In genomic region chr6:108716801-108717791, GRCh38 we compare ENCODE assay signal across 2 cellular contexts.
TF ChIP-seq lines count a peak whose summit lies in the region.

No MANE protein-coding gene starts in this region.

TF ChIP-seq in H1, 55 proteins besides CTCF, POLR2A, EP300 and RAD21:
- TF ChIP-seq TCF12 (IDR thresholded peaks at IDR 0.05; ENCODE audit: low read depth, low read length) (no peak), BCL11A (IDR thresholded peaks at IDR 0.05; ENCODE audit: low read depth in 2 of 2, low read length in 2 of 2) (no peak), NRF1 (IDR thresholded peaks at IDR 0.05; ENCODE audit: low read depth, low read length) (no peak), CBX5 (IDR thresholded peaks at IDR 0.05; ENCODE audit: low read depth, low read length) (no peak), SP1 (IDR thresholded peaks at IDR 0.05; ENCODE audit: low read depth, low read length) (no peak), CTBP2 (IDR thresholded peaks at IDR 0.05; ENCODE audit: borderline replicate concordance, insufficient read depth, insufficient read length, low read length) (no peak), ATF2 (IDR thresholded peaks at IDR 0.05; ENCODE audit: low read length) (no peak), BRCA1 (IDR thresholded peaks at IDR 0.05; ENCODE audit: low read depth, low read length) (no peak), NANOG (IDR thresholded peaks at IDR 0.05; ENCODE audit: insufficient read depth, low read depth, low read length, poor library complexity, severe bottlenecking) (no peak), ASH2L (IDR thresholded peaks at IDR 0.05; ENCODE audit: low read length) (no peak), YY1 (IDR thresholded peaks at IDR 0.05; ENCODE audit: low read depth, low read length) (no peak), SIX5 (IDR thresholded peaks at IDR 0.05; ENCODE audit: low read depth, low read length) (no peak), MAFK (IDR thresholded peaks at IDR 0.05; ENCODE audit: low read depth, low read length) (no peak), SAP30 (IDR thresholded peaks at IDR 0.05; ENCODE audit: insufficient read depth, insufficient replicate concordance, low read length) (no peak)

TF ChIP-seq in SK-N-SH treated with all-trans-retinoic acid at 6 μM for 48 hours, 23 proteins besides CTCF, POLR2A, EP300 and RAD21:
- TF ChIP-seq PPARA (CRISPR knock-in tag; IDR thresholded peaks at IDR 0.05; ENCODE audit: borderline replicate concordance) (no peak), ZC3H10 (CRISPR knock-in tag; IDR thresholded peaks at IDR 0.05) (no peak), ZNF8 (CRISPR knock-in tag; IDR thresholded peaks at IDR 0.05) (no peak), TSHZ2 (CRISPR knock-in tag; IDR thresholded peaks at IDR 0.05) (no peak), PATZ1 (CRISPR knock-in tag; IDR thresholded peaks at IDR 0.05; ENCODE audit: borderline replicate concordance) (no peak), ARNTL (CRISPR knock-in tag; IDR thresholded peaks at IDR 0.05; ENCODE audit: borderline replicate concordance, low read depth) (no peak), CREB5 (CRISPR knock-in tag; IDR thresholded peaks at IDR 0.05; ENCODE audit: low read depth) (no peak), RARB (CRISPR knock-in tag; IDR thresholded peaks at IDR 0.05) (no peak), BACH2 (CRISPR knock-in tag; IDR thresholded peaks at IDR 0.05; ENCODE audit: borderline replicate concordance) (no peak), ZFP30 (CRISPR knock-in tag; IDR thresholded peaks at IDR 0.05) (no peak), CSDC2 (CRISPR knock-in tag; IDR thresholded peaks at IDR 0.05) (no peak)
